In the genomic region with DNA sequence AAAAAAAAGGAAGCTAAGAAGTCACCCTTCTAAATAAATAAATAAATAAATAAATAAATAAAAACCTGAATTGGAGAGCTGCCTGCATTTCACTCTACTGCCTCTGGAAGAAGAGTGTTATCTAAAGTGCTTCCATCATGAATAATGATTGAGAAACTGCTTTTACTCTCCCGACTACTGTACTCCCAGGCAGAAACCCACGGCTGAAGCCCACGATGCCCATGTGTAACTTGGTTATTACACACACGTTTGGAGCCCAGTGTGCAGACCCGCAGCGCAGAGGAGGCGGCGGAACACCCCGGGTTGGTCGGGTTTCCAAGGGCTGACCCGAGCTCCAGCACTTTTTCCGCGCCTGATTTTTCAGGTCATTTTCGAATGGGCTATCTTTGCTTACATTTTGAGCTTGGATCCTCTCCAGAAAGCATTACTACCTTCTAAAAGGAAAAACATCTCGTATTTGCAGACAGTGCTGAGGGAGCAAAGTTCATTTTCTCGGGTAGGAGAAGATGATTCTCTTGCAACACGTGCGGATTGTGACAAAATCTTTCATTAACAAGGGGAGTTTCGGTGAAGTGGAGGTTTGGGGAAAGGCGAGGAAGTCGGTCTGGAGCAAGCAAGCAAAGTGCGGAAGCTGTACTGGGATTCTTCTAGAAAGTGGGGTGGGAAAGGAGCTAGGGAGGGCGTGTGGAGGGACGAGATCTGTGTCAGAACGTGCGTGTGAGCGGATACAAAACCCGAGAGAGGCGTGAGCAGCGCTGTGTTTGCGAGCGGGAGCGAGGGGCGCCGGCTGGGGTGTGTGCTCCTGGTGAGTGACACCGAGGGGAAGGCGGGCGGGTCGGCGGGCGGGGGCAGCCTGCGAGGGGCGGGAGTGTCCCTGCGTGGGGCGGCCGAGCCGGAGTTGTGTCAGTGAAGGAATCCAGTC, we compare ENCODE assay signal across 8 cellular contexts. TPM values are rescaled to one million over a fixed set of nuclear protein-coding genes. Genes with fewer than 3 reads are reported as not detected.
A peak's percentile ranks its signal among the peaks of the same experiment; 100 is the strongest.
DNase-seq lines count a peak whose midpoint lies in the region; ATAC-seq and TF ChIP-seq lines count a peak whose summit lies in the region.

A gene with protein sequence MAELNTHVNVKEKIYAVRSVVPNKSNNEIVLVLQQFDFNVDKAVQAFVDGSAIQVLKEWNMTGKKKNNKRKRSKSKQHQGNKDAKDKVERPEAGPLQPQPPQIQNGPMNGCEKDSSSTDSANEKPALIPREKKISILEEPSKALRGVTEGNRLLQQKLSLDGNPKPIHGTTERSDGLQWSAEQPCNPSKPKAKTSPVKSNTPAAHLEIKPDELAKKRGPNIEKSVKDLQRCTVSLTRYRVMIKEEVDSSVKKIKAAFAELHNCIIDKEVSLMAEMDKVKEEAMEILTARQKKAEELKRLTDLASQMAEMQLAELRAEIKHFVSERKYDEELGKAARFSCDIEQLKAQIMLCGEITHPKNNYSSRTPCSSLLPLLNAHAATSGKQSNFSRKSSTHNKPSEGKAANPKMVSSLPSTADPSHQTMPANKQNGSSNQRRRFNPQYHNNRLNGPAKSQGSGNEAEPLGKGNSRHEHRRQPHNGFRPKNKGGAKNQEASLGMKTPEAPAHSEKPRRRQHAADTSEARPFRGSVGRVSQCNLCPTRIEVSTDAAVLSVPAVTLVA (plus strand): TSS at position 897 of the 922 bp plus-strand sequence. CDS start 82,552 bp downstream, outside the sequence.

- peaks cover 0 to 13% (median 0%) of the 10 kb centered on the region in 3 donors for H3K36me3 Mint-ChIP-seq in naive thymus-derived CD8-positive, alpha-beta T cell

- H3K4me1 Mint-ChIP-seq in naive thymus-derived CD8-positive, alpha-beta T cell, result peaks cover 3 to 13% (median 9%) of the 10 kb centered on the region in 4 donors

- 0 to 1% (median 1%) methylated on average over 44 to 47 of the region's 47 CpGs for WGBS in stomach, 5 donors

- DNase-seq in BE2C (peak; percentile 83), RPMI8226 (peak; percentile 55), fibroblast of pulmonary artery (ENCODE audit: low read depth) (peak; percentile 80), stomach (peak; percentile 69)
- DNase-seq in activated effector memory CD4-positive, alpha-beta T cell treated with Interleukin-2 at 50 U/mL for 16 hours, result peak; percentile 29
- DNase-seq in naive thymus-derived CD8-positive, alpha-beta T cell, result peak in 8 of 10 donors; percentile 2 to 60 (median 22)

- H3K27me3 ChIP-seq in BE2C (no peaks in the 10 kb centered on the region), stomach (no peaks in the 10 kb centered on the region)

- ATAC-seq in GM19324 (IDR thresholded peaks at IDR 0.05; ENCODE audit: low FRiP score, unreplicated experiment) (peak; percentile 54), HG03442 (IDR thresholded peaks at IDR 0.05; ENCODE audit: unreplicated experiment) (peak; percentile 41)
- ATAC-seq in naive thymus-derived CD8-positive, alpha-beta T cell, result peak; percentile 73 to 76

- TF ChIP-seq EP300 in stomach (IDR thresholded peaks at IDR 0.05), result no peak

- H3K4me3 ChIP-seq in BE2C (ENCODE audit: low read depth, low read length) (peak within 1 kb of the TSS; percentile 88), fibroblast of pulmonary artery (replicated peaks; ENCODE audit: low read depth, low read length) (peak within 1 kb of the TSS; percentile 63), stomach (peak within 1 kb of the TSS; percentile 76 to 94 (median 82))

- peak within 1 kb of the TSS; percentile 83 to 96 (median 90) for H3K4me3 Mint-ChIP-seq in naive thymus-derived CD8-positive, alpha-beta T cell

- peak within 1 kb of the TSS in 6 of 10 donors; percentile 1 to 88 (median 46) for H3K27ac Mint-ChIP-seq in naive thymus-derived CD8-positive, alpha-beta T cell

- H3K27ac ChIP-seq in stomach, result peak within 1 kb of the TSS; percentile 90 to 97 (median 93)

- intact Hi-C loops in stomach (cut with DNase I; ENCODE audit: low total_unique reads), result no loop called here

- no peak for TF ChIP-seq POLR2A in stomach (IDR thresholded peaks at IDR 0.05)

- H3K9me3 ChIP-seq in BE2C, result peaks cover 2% of the 10 kb centered on the region; the same call in 1 of the 2 replicates
- no peaks in the 10 kb centered on the region for H3K9me3 ChIP-seq in stomach

- no peak; the same call in 1 of the 2 replicates for TF ChIP-seq CTCF in BE2C (IDR thresholded peaks at IDR 0.05; ENCODE audit: low read depth, low read length)
- TF ChIP-seq CTCF in fibroblast of pulmonary artery (IDR thresholded peaks at IDR 0.05; ENCODE audit: low read length, missing control alignments), result peak; percentile 2
- TF ChIP-seq CTCF in stomach (IDR thresholded peaks at IDR 0.05), result peak in 2 of 7 experiments; percentile 6

- H3K27me3 Mint-ChIP-seq in naive thymus-derived CD8-positive, alpha-beta T cell, result peaks cover 6 to 45% (median 39%) of the 10 kb centered on the region in 5 donors

- POLR2A ChIA-PET in naive thymus-derived CD8-positive, alpha-beta T cell (lab: Charles Lee), result interaction anchor here (0.6 kb wide), 1 partner anchor 33 kb away, joined by 4 read pairs; no protein-coding TSS in a partner anchor

- H3K9me3 Mint-ChIP-seq in naive thymus-derived CD8-positive, alpha-beta T cell, result no peaks in the 10 kb centered on the region

- H3K36me3 ChIP-seq in BE2C (no peaks in the 10 kb centered on the region; the same call in 1 of the 2 replicates), stomach (no peaks in the 10 kb centered on the region)

- H3K4me1 ChIP-seq in BE2C (peaks cover 10% of the 10 kb centered on the region), stomach (peaks cover 3 to 41% (median 22%) of the 10 kb centered on the region in 4 donors)

RNA-seq across cellular contexts. Expression of the gene that starts here (rescaled TPM):
- 20.6 TPM for polyA plus RNA-seq in BE2C (2012; ENCODE audit: insufficient read depth, insufficient read length, low read depth)
- total RNA-seq in naive thymus-derived CD8-positive, alpha-beta T cell, result 1 to 10 TPM; 1.7 to 2.6 TPM
- polyA plus RNA-seq in naive thymus-derived CD8-positive, alpha-beta T cell, result 1 to 10 TPM in 2 of 3 donors, under 1 TPM in 1; 0.97 to 1.4 (median 1.3) TPM
- total RNA-seq in stomach, result 100 to 1,000 TPM in 2 of 5 donors, 10 to 100 TPM in 3; 36.8 to 245 (median 99.3) TPM
- polyA plus RNA-seq in stomach, result 100 to 1,000 TPM in 1 of 3 donors, 10 to 100 TPM in 2; 41.3 to 116 (median 59.1) TPM

Comparison
In these comparisons a context has a peak if more than half of its experiments do, and no peak if none do; other contexts are left out.
1. Peak in every context shown above with its lines: DNase-seq, ATAC-seq, H3K4me3 ChIP-seq and H3K27ac ChIP-seq.
2. RNA of the gene that starts here (total RNA-seq): 36.8 to 245 TPM in stomach; 1.7 to 2.6 TPM in naive thymus-derived CD8-positive, alpha-beta T cell; every median in the first group is over 10 times any median in the second.
3. RNA of the gene that starts here (polyA plus RNA-seq): 41.3 to 116 TPM in stomach; 0.97 to 1.4 TPM in naive thymus-derived CD8-positive, alpha-beta T cell; every median in the first group is over 10 times any median in the second.
4. DNase-seq: peak in every context shown above with its lines; median percentile 83 in BE2C; 80 in fibroblast of pulmonary artery; 69 in stomach; 55 in RPMI8226; 29 in activated effector memory CD4-positive, alpha-beta T cell treated with Interleukin-2 at 50 U/mL for 16 hours; 22 in naive thymus-derived CD8-positive, alpha-beta T cell.